In the genomic region with DNA sequence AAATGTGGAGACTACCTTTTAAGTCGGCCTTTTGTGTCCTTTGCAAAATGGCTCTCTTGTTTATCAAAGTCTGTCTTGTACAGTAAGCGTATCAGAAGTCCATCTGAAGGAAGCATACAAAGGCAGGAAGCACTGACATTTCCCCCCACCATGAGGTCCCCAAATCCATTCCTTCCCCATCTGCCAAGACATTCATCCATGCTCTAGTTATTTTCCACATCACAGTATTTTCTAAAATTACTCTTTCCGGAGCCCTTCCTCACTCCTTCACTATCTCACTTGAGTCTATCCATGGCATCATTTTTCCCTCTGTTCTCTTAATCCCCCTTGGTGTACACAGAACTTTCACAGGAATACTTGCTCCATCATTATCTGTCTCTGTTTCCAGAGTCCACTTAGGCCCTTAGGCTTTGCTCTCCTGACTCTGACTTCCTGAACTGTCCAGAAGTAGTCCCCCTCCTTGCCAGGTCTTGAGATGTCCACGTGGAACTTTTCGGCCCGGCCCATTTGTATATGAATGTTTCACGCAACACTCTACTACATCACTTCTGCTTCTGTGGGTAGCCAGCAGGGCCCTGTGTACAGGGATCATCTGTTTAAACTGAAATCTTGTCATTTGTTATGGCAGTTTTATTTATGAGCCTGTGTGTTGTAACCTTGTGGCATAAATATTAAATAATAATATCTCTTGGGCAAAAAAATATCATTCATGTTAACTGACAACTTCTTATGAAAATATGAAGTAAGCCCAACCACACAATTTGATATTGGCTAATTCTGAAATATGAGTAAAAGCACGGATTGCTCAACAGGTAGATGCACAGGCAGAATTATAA, we compare ENCODE assay signal across 8 cellular contexts. TPM values are rescaled to one million over a fixed set of nuclear protein-coding genes. Genes with fewer than 3 reads are reported as not detected.
DNase-seq lines count a peak whose midpoint lies in the region; ATAC-seq lines count a peak whose summit lies in the region.

No MANE protein-coding gene starts in this region.

- H3K36me3 Mint-ChIP-seq in activated naive CD4-positive, alpha-beta T cell treated with anti-CD3 and anti-CD28 coated beads, Interleukin-2, amount 50 U/mL, for 24 hours, result peaks cover 2% of the 10 kb centered on the region

- H3K4me1 ChIP-seq in mucosa of rectum (ENCODE audit: control insufficient read depth in 2 of 2, insufficient read depth in 2 of 2, low read length in 2 of 2), result peaks cover 28 to 49% of the 10 kb centered on the region in 2 donors

- H3K4me1 Mint-ChIP-seq in activated naive CD4-positive, alpha-beta T cell treated with anti-CD3 and anti-CD28 coated beads, Interleukin-2, amount 50 U/mL, for 24 hours, result peaks cover 57% of the 10 kb centered on the region

- H3K9ac ChIP-seq in mucosa of rectum (ENCODE audit: low read depth in 1 of 2, low read length in 2 of 2), result peak overlapping the region; percentile 44 to 80

- H3K4me3 Mint-ChIP-seq in activated naive CD4-positive, alpha-beta T cell treated with anti-CD3 and anti-CD28 coated beads, Interleukin-2, amount 50 U/mL, for 24 hours, result peak overlapping the region; percentile 99

- H3K27me3 Mint-ChIP-seq in activated naive CD4-positive, alpha-beta T cell treated with anti-CD3 and anti-CD28 coated beads, Interleukin-2, amount 50 U/mL, for 24 hours, result no peaks in the 10 kb centered on the region

- in situ Hi-C loops in G401 (cut with HindIII; ENCODE audit: low sequenced_read_pairs), result no loop called here

- H3K27ac Mint-ChIP-seq in activated naive CD4-positive, alpha-beta T cell treated with anti-CD3 and anti-CD28 coated beads, Interleukin-2, amount 50 U/mL, for 24 hours, result peak overlapping the region; percentile 99

- no peaks in the 10 kb centered on the region for H3K9me3 Mint-ChIP-seq in activated naive CD4-positive, alpha-beta T cell treated with anti-CD3 and anti-CD28 coated beads, Interleukin-2, amount 50 U/mL, for 24 hours

- DNase-seq in G401 (ENCODE audit: low spot score) (peak; percentile 82), HS-5 (ENCODE audit: low read depth) (peak; percentile 8), NCI-H446 (lab: John Stamatoyannopoulos, UW) (no peak), SHP77 (lab: John Stamatoyannopoulos, UW) (no peak), NCI-H146 treated with DMSO at 0.1 percent for 48 hours (lab: John Stamatoyannopoulos, UW; ENCODE audit: unreplicated experiment) (no peak)

- H3K9me3 ChIP-seq in mucosa of rectum (ENCODE audit: control insufficient read depth in 2 of 2, low read length in 2 of 2), result no peaks in the 10 kb centered on the region

- peak overlapping the region; percentile 18 to 72 for H3K27ac ChIP-seq in mucosa of rectum (ENCODE audit: low read depth in 2 of 2, low read length in 2 of 2)

- H3K27me3 ChIP-seq in mucosa of rectum (ENCODE audit: control insufficient read depth in 2 of 2, insufficient read depth in 2 of 2, low read length in 2 of 2), result no peaks in the 10 kb centered on the region

- H3K36me3 ChIP-seq in mucosa of rectum (ENCODE audit: control insufficient read depth in 2 of 2, insufficient read depth in 2 of 2, low read length in 2 of 2), result no peaks in the 10 kb centered on the region

- peak overlapping the region in 1 of 2 donors; percentile 85 for H3K4me3 ChIP-seq in mucosa of rectum (ENCODE audit: low read length in 2 of 2)

- ATAC-seq in HG03095 (IDR thresholded peaks at IDR 0.05; ENCODE audit: unreplicated experiment), result no peak

RNA-seq across cellular contexts. Expression of gene SEL1L3, which starts 2.0 kb away (rescaled TPM):
- 133 and 134 TPM in 2 replicates for total RNA-seq in G401 (2014; rRNA removed; shearing (Covaris generic))

RNA-seq across cellular contexts. Expression of gene SMIM20, which starts 53.2 kb away (rescaled TPM):
- total RNA-seq in G401 (2014; rRNA removed; shearing (Covaris generic)), result 99.6 and 111 TPM in 2 replicates

Comparison
In these comparisons a context has a peak if more than half of its experiments do, and no peak if none do; other contexts are left out.
1. DNase-seq: peak in G401 (single experiment) and HS-5 (single experiment); none in NCI-H446 (0 of 2), SHP77 (0 of 2) and NCI-H146 treated with DMSO at 0.1 percent for 48 hours (single experiment).